8 cellular contexts compared by ENCODE assay signal in the genomic region with DNA sequence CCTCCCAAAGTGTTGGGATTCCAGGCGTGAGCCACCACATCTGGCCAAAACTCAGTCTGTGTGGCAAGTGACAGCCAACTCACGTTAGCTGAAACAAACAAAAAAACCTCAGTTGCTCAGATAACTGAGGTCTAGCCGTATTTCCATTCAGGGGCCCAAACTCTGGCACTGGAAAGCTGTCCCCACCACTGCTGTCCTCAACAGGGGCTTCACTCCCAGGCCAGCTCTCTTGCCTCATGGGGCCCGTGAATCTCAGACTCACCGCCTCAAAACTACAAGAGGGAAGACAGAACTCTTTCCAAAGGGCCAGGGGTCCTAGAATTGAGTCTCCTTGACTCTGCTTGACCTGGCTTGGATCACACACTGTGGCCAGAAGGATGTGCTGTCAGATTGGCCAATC.
"Had no signal": no experiment of that assay in that cellular context is flagged by ENCODE, and none has a peak within 500 bp of the region (broad histone marks: within the 10 kb centered on the region; RNA-seq: fewer than 3 reads in every experiment).

No MANE protein-coding gene starts in this region.

- H3K9me3 Mint-ChIP-seq: HFFc6 had no signal

- H3K27ac Mint-ChIP-seq: HFFc6 had no signal

- H3K4me1 ChIP-seq: HAP-1 had no signal

- H3K4me3 Mint-ChIP-seq: HFFc6 had no signal

- H3K4me3 ChIP-seq: GM23248, HAP-1, K562 had no signal

- ATAC-seq: HCT116, K562 had no signal

- H3K9me3 ChIP-seq: HAP-1 had no signal

- H3K27ac ChIP-seq: GM23248 had no signal

- DNase-seq: GM23248, GOT3, H7, HFFc6, IMR-90 had no signal
